Comparison of ENCODE assay signal across 31 cellular contexts in genomic region chr4:174598800-174599199, GRCh38.
DNase-seq lines count a peak whose midpoint lies in the region; ATAC-seq, FAIRE-seq and TF ChIP-seq lines count a peak whose summit lies in the region.
"Had no signal": no experiment of that assay in that cellular context is flagged by ENCODE, and none has a peak within 500 bp of the region (broad histone marks: within the 10 kb centered on the region; RNA-seq: fewer than 3 reads in every experiment).

No MANE protein-coding gene starts in this region.

- DNase-seq in K562 (ENCODE audit: extremely low read depth in 1 of 4, low spot score in 3 of 4): no peak
- no peak for DNase-seq in sigmoid colon
- no peak for DNase-seq in GM13977 (ENCODE audit: low spot score)
- DNase-seq in SIG-M5 (lab: John Stamatoyannopoulos, UW): no peak
- DNase-seq: 8988T; ACHN; AML-193; BE2C; C1 segment of cervical spinal cord; Caco-2; Calu3; CD4-positive, alpha-beta memory T cell; CD4-positive, alpha-beta T cell; CD4-positive, CD25-positive, alpha-beta regulatory T cell; CD8-positive, alpha-beta memory T cell; CD8-positive, alpha-beta T cell; COR-L47; DMS 273 treated with DMSO at 0.1 percent for 48 hours; DMS153; DMS53; DMS79; DMS79 treated with DMSO at 0.1 percent for 48 hours; DND-41; EL had no signal

- WGBS in K562 (ENCODE audit: insufficient coverage, low coverage, missing lambda C conversion rate): 67% methylated on average over 3 of the region's 3 CpGs
- WGBS in sigmoid colon, 2 donors: 71 to 74% methylated on average over 3 of the region's 3 CpGs

- no peak overlapping the region for H2AFZ ChIP-seq in K562 (ENCODE audit: low read depth, low read length)

- H3K9ac ChIP-seq in K562 (ENCODE audit: insufficient read depth in 1 of 2, low read depth in 2 of 2, low read length in 2 of 2): no peak overlapping the region
- H3K9ac ChIP-seq: BLaER1; BLaER1 treated with 17β-estradiol and CSF1 and Interleukin-3, amounts not matched to agents 10 nM and 100 nM had no signal

- H3K27ac ChIP-seq in K562 (ENCODE audit: extremely low read depth, low read depth, low read length) (no peak overlapping the region), sigmoid colon (peak overlapping the region in 2 of 4 donors; percentile 21 to 65)
- H3K27ac ChIP-seq: 22Rv1; A549; BLaER1; BLaER1 treated with 17β-estradiol and CSF1 and Interleukin-3, amounts not matched to agents 10 nM and 100 nM; C4-2B had no signal

- H3K4me1 ChIP-seq in K562 (replicated peaks in 1 of 2; ENCODE audit: control insufficient read depth in 2 of 2, insufficient read depth in 2 of 2, low read length in 2 of 2) (no peaks in the 10 kb centered on the region), sigmoid colon (peaks cover 0 to 22% (median 10%) of the 10 kb centered on the region in 4 donors)
- H3K4me1 ChIP-seq: BE2C, BLaER1, Caco-2 had no signal

- in situ Hi-C loops in K562 (cut with MboI) (no loop called here), GM13977 (cut with MboI; ENCODE audit: low pct_unique_long_range_greater_than_20kb, low sequenced_read_pairs, unreplicated experiment) (no loop called here)

- no peaks in the 10 kb centered on the region for H3K9me1 ChIP-seq in K562 (ENCODE audit: control insufficient read depth, insufficient read depth, low read length)

- CTCF ChIA-PET in K562 (lab: Yijun Ruan, JAX; ENCODE audit: low intra/inter-chr PET ratio): no interaction called here

- POLR2A ChIA-PET in K562 (lab: Yijun Ruan, JAX): no interaction called here

- BruUV-seq in K562 (replicated peaks; lab: Mats Ljungman, UMichigan): no TSS peak

- H3K27me3 ChIP-seq in K562 (ENCODE audit: control insufficient read depth in 2 of 2, insufficient read depth in 2 of 2, low read length in 2 of 2): no peaks in the 10 kb centered on the region
- no peaks in the 10 kb centered on the region for H3K27me3 ChIP-seq in sigmoid colon
- H3K27me3 ChIP-seq: BE2C; BLaER1; BLaER1 treated with 17β-estradiol and CSF1 and Interleukin-3, amounts not matched to agents 10 nM and 100 nM had no signal

- H3K9me3 ChIP-seq in K562 (replicated peaks; ENCODE audit: control insufficient read depth, insufficient read depth, low read depth, low read length) (no peaks in the 10 kb centered on the region), sigmoid colon (no peaks in the 10 kb centered on the region)
- H3K9me3 ChIP-seq: A549; BE2C; BLaER1; BLaER1 treated with 17β-estradiol and CSF1 and Interleukin-3, amounts not matched to agents 10 nM and 100 nM; Caco-2 had no signal

- H3K79me2 ChIP-seq in K562 (ENCODE audit: control insufficient read depth, insufficient read depth, low read length): no peaks in the 10 kb centered on the region

- H3K36me3 ChIP-seq in K562 (ENCODE audit: control insufficient read depth, insufficient read depth, low read length) (no peaks in the 10 kb centered on the region), sigmoid colon (no peaks in the 10 kb centered on the region)
- H3K36me3 ChIP-seq: BE2C; BLaER1; BLaER1 treated with 17β-estradiol and CSF1 and Interleukin-3, amounts not matched to agents 10 nM and 100 nM had no signal

- ATAC-seq in K562: no peak
- ATAC-seq: A549; CD8-positive, alpha-beta T cell had no signal

- TF ChIP-seq CTCF in K562 (IDR thresholded peaks at IDR 0.05 in 2 of 3, conservative IDR thresholded peaks at IDR 0.05 in 1 of 3; ENCODE audit: insufficient read depth in 2 of 3, low read depth in 1 of 3, low read length in 3 of 3) (no peak), sigmoid colon (IDR thresholded peaks at IDR 0.05) (no peak), GM13977 (IDR thresholded peaks at IDR 0.05; ENCODE audit: extremely low read depth, insufficient read depth, missing control alignments) (no peak)

- TF ChIP-seq EP300 in K562 (IDR thresholded peaks at IDR 0.05; ENCODE audit: low read length) (no peak), sigmoid colon (IDR thresholded peaks at IDR 0.05) (peak in 3 of 4 donors; percentile 3 to 33 (median 7))

- TF ChIP-seq RAD21 in K562 (CRISPR knock-in tag; conservative IDR thresholded peaks at IDR 0.05 in 1 of 2, IDR thresholded peaks at IDR 0.05 in 1 of 2): no peak

- no peak for FAIRE-seq in K562 (lab: Jason Lieb, UNC)
- FAIRE-seq: A204.1, A549, D721Med had no signal

- TF ChIP-seq POLR2A in K562 (conservative IDR thresholded peaks at IDR 0.05): no peak
- TF ChIP-seq POLR2A in sigmoid colon (IDR thresholded peaks at IDR 0.05): no peak

- H3K4me2 ChIP-seq in K562 (ENCODE audit: insufficient read depth, low read length): no peak overlapping the region
- H3K4me2 ChIP-seq: A549; BLaER1; BLaER1 treated with 17β-estradiol and CSF1 and Interleukin-3, amounts not matched to agents 10 nM and 100 nM had no signal

- no peaks in the 10 kb centered on the region for H4K20me1 ChIP-seq in K562 (replicated peaks; ENCODE audit: control insufficient read depth, insufficient read depth, low read length)
- H4K20me1 ChIP-seq: BLaER1; BLaER1 treated with 17β-estradiol and CSF1 and Interleukin-3, amounts not matched to agents 10 nM and 100 nM had no signal

- intact Hi-C loops in K562 (cut with micrococcal nuclease) (no loop called here), sigmoid colon (cut with DNase I) (loop anchor here (2.0 to 5.0 kb wide), 2 partner anchors 76 to 148 kb away; partner anchors contain the start of gene HPGD)

- H3K4me3 ChIP-seq in K562 (no peak overlapping the region), sigmoid colon (no peak overlapping the region)
- H3K4me3 ChIP-seq: A549; BLaER1; BLaER1 treated with 17β-estradiol and CSF1 and Interleukin-3, amounts not matched to agents 10 nM and 100 nM had no signal

TF ChIP-seq in K562, 482 proteins besides CTCF, POLR2A, EP300 and RAD21:
- TF ChIP-seq RBM25 (IDR thresholded peaks at IDR 0.05; ENCODE audit: low read depth, low read length, severe bottlenecking) (peak; percentile 42), ZNF146 (CRISPR knock-in tag; IDR thresholded peaks at IDR 0.05; ENCODE audit: unreplicated experiment) (peak; percentile 51)
- TF ChIP-seq, protein P1, sequence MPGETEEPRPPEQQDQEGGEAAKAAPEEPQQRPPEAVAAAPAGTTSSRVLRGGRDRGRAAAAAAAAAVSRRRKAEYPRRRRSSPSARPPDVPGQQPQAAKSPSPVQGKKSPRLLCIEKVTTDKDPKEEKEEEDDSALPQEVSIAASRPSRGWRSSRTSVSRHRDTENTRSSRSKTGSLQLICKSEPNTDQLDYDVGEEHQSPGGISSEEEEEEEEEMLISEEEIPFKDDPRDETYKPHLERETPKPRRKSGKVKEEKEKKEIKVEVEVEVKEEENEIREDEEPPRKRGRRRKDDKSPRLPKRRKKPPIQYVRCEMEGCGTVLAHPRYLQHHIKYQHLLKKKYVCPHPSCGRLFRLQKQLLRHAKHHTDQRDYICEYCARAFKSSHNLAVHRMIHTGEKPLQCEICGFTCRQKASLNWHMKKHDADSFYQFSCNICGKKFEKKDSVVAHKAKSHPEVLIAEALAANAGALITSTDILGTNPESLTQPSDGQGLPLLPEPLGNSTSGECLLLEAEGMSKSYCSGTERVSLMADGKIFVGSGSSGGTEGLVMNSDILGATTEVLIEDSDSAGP (CRISPR knock-in tag; IDR thresholded peaks at IDR 0.05): no peak
